Comparison of ENCODE assay signal across 25 cellular contexts in genomic region chr2:63984606-63985359, GRCh38. TPM values are rescaled to one million over a fixed set of nuclear protein-coding genes. Genes with fewer than 3 reads are reported as not detected.
DNase-seq lines count a peak whose midpoint lies in the region; ATAC-seq, FAIRE-seq and TF ChIP-seq lines count a peak whose summit lies in the region.
"Had no signal": no experiment of that assay in that cellular context is flagged by ENCODE, and none has a peak within 500 bp of the region (broad histone marks: within the 10 kb centered on the region; RNA-seq: fewer than 3 reads in every experiment).

No MANE protein-coding gene starts in this region.

- H3K27me3 ChIP-seq in hepatocyte = no peaks in the 10 kb centered on the region
- no peaks in the 10 kb centered on the region for H3K27me3 ChIP-seq in small intestine (ENCODE audit: control insufficient read depth in 2 of 2, insufficient read depth in 2 of 2, low read length in 2 of 2)
- H3K27me3 ChIP-seq in transverse colon = no peaks in the 10 kb centered on the region

- no peak overlapping the region for H3K4me2 ChIP-seq in hepatocyte

- H3K9me2 ChIP-seq in hepatocyte (replicated peaks; ENCODE audit: insufficient read depth) = no peaks in the 10 kb centered on the region

- 67% methylated on average over 6 of the region's 6 CpGs for WGBS in hepatocyte (ENCODE audit: low lambda C conversion rate, missing lambda C conversion rate)
- WGBS in small intestine, 3 donors = 52 to 80% (median 70%) methylated on average over 6 of the region's 6 CpGs
- WGBS in transverse colon (ENCODE audit: low coverage in 1 of 2), 2 donors = 68 to 78% methylated on average over 5 to 6 of the region's 6 CpGs

- TF ChIP-seq CTCF in VCaP (conservative IDR thresholded peaks at IDR 0.05) = no peak
- TF ChIP-seq CTCF in hepatocyte (IDR thresholded peaks at IDR 0.05; ENCODE audit: poor library complexity) = no peak
- no peak for TF ChIP-seq CTCF in transverse colon (IDR thresholded peaks at IDR 0.05)

- no peaks in the 10 kb centered on the region for H4K20me1 ChIP-seq in hepatocyte (ENCODE audit: insufficient read depth, poor library complexity, severe bottlenecking)

- no peak for FAIRE-seq in small intestine (lab: Jason Lieb, UNC)

- DNase-seq in activated T-cell treated with anti-CD3 and anti-CD28 coated beads, Interleukin-2, amount 50 U/mL, for 24 hours = no peak
- DNase-seq in activated T-cell treated with anti-CD3 and anti-CD28 coated beads for 4 hours (no peak), hepatocyte (ENCODE audit: low spot score) (no peak), small intestine (peak; percentile 20), transverse colon (no peak), GM19238 (ENCODE audit: insufficient read length, low spot score) (no peak)
- DNase-seq: ACHN; activated CD4-positive, alpha-beta T cell treated with anti-CD3 and anti-CD28 coated beads for 1 hour; activated naive CD4-positive, alpha-beta T cell; C1 segment of cervical spinal cord; islet precursor cell; NCI-H1694; NCI-H774; nephron progenitor cell; OCI-M1; SIG-M5; stimulated activated CD4-positive, alpha-beta T cell treated with anti-CD3 and anti-CD28 coated beads, Interleukin-4, amount 100 ng/mL, for 4 hours; substantia nigra; T-helper 9 cell had no signal

- peak overlapping the region; percentile 88 for H3K27ac ChIP-seq in VCaP
- peak overlapping the region; percentile 51 for H3K27ac ChIP-seq in hepatocyte
- H3K27ac ChIP-seq in small intestine (ENCODE audit: low read depth in 1 of 2, low read length in 1 of 2) = no peak overlapping the region
- no peak overlapping the region for H3K27ac ChIP-seq in transverse colon

- H3K79me2 ChIP-seq in hepatocyte = peaks cover 64% of the 10 kb centered on the region

- H3K4me1 Mint-ChIP-seq in activated T-cell treated with anti-CD3 and anti-CD28 coated beads, Interleukin-2, amount 50 U/mL, for 24 hours (ENCODE audit: low read depth) = peaks cover 33% of the 10 kb centered on the region
- H3K4me1 Mint-ChIP-seq: nephron progenitor cell had no signal

- H2AFZ ChIP-seq in hepatocyte = no peak overlapping the region

- no peak for TF ChIP-seq EP300 in transverse colon (IDR thresholded peaks at IDR 0.05; ENCODE audit: low read depth)

- no peaks in the 10 kb centered on the region for H3K27me3 Mint-ChIP-seq in activated T-cell treated with anti-CD3 and anti-CD28 coated beads, Interleukin-2, amount 50 U/mL, for 24 hours
- H3K27me3 Mint-ChIP-seq: memory B cell had no signal

- no peak overlapping the region for H3K4me3 Mint-ChIP-seq in activated T-cell treated with anti-CD3 and anti-CD28 coated beads, Interleukin-2, amount 50 U/mL, for 24 hours
- H3K4me3 Mint-ChIP-seq: memory B cell, nephron progenitor cell had no signal

- intact Hi-C loops in transverse colon (cut with DNase I; ENCODE audit: low total_unique reads) = no loop called here

- H3K9me3 ChIP-seq in hepatocyte (ENCODE audit: low read depth) = no peaks in the 10 kb centered on the region
- no peaks in the 10 kb centered on the region for H3K9me3 ChIP-seq in small intestine (ENCODE audit: control insufficient read depth, low read depth)
- no peaks in the 10 kb centered on the region for H3K9me3 ChIP-seq in transverse colon
- H3K9me3 ChIP-seq: HAP-1, prostate gland had no signal

- TF ChIP-seq POLR2A in transverse colon (IDR thresholded peaks at IDR 0.05) = no peak

- no peaks in the 10 kb centered on the region for H3K9me3 Mint-ChIP-seq in activated T-cell treated with anti-CD3 and anti-CD28 coated beads, Interleukin-2, amount 50 U/mL, for 24 hours

- no peak overlapping the region for H3K4me3 ChIP-seq in hepatocyte
- H3K4me3 ChIP-seq in small intestine (ENCODE audit: low read depth in 1 of 2, low read length in 2 of 2) = no peak overlapping the region
- no peak overlapping the region for H3K4me3 ChIP-seq in transverse colon
- H3K4me3 ChIP-seq: GM12878, HAP-1, prostate gland had no signal

- no peak for ATAC-seq in HG03095 (IDR thresholded peaks at IDR 0.05; ENCODE audit: unreplicated experiment)
- ATAC-seq: GM12878 had no signal

- peaks cover 8% of the 10 kb centered on the region for H3K4me1 ChIP-seq in hepatocyte (ENCODE audit: insufficient read depth)
- H3K4me1 ChIP-seq in small intestine (ENCODE audit: control insufficient read depth in 2 of 2, insufficient read depth in 1 of 2, low read depth in 1 of 2, low read length in 1 of 2) = no peaks in the 10 kb centered on the region
- peaks cover 0 to 23% (median 11%) of the 10 kb centered on the region in 4 donors for H3K4me1 ChIP-seq in transverse colon

- peak overlapping the region; percentile 73 for H3K27ac Mint-ChIP-seq in activated T-cell treated with anti-CD3 and anti-CD28 coated beads, Interleukin-2, amount 50 U/mL, for 24 hours
- H3K27ac Mint-ChIP-seq: memory B cell, nephron progenitor cell had no signal

- H3K36me3 Mint-ChIP-seq in activated T-cell treated with anti-CD3 and anti-CD28 coated beads, Interleukin-2, amount 50 U/mL, for 24 hours (ENCODE audit: low read depth) = peaks cover 32% of the 10 kb centered on the region

- in situ Hi-C loops in transverse colon (cut with MboI; ENCODE audit: low pct_ligation_motif_present in 1 of 4, low pct_unique_long_range_greater_than_20kb in 1 of 4, low sequenced_read_pairs in 3 of 4) = no loop called here

- H3K36me3 ChIP-seq in hepatocyte (replicated peaks; ENCODE audit: insufficient read depth, low read depth) = no peaks in the 10 kb centered on the region
- peaks cover 0 to 4% of the 10 kb centered on the region in 2 donors for H3K36me3 ChIP-seq in small intestine (ENCODE audit: control insufficient read depth in 2 of 2, insufficient read depth in 2 of 2, low read length in 2 of 2)
- H3K36me3 ChIP-seq in transverse colon = peaks cover 0 to 12% (median 2%) of the 10 kb centered on the region in 4 donors
- H3K36me3 ChIP-seq: prostate gland had no signal

RNA-seq across cellular contexts. Expression of gene VPS54, which starts 34.4 kb away (rescaled TPM):
- total RNA-seq in hepatocyte (36.2 and 40.5 TPM in 2 replicates), transverse colon (10 to 100 TPM in 3 of 4 donors, 1 to 10 TPM in 1; 4.1 to 27.6 (median 18.6) TPM)
- polyA plus RNA-seq in hepatocyte (14.5 and 17.4 TPM in 2 replicates), small intestine (10 to 100 TPM; 12.3 to 21.7 (median 13.5) TPM)

Comparison
In these comparisons a context has a peak if more than half of its experiments do, and no peak if none do; other contexts are left out.
1. H3K27ac ChIP-seq: peak in VCaP (single experiment) and hepatocyte (single experiment); none in small intestine (0 of 2) and transverse colon (0 of 4).